ENCODE assay signal across 8 cellular contexts in the genomic region with DNA sequence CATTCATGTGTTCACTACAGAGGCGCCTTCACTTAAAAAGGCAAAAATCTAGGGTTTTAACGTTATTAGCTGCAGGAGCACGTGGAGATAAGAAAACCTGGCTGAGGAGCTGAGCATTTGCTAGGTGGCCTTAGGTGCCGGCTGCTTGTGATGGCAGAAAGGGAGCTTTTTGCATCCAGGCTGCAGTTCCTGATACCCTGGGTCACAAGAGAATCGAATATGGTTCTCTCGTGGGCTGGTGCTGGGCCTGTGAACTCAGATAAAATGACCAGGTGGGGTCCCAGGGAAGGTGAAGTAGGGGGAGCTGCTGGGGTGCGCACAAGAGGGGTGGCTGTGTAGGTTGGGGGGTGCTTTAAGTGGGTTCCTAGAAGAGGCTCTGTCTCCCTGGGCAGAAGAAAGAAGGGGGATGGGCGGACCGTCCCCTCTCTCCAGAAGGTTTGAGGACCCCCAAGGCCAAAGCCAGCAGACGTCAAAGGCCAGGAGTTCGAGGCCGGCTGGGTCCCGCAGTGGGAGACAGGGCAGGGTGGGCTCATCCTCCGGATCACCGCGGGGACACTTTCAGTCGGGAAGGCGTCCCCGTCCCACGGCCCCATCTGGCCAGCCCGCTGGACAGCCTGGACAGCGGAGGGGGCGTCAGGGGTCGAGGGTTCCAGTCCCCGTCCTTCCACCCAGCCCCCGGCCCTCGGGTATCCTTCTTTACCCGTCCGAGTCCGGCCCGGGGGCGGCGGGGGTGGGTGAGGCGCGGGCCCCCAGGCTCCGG. TPM values are rescaled to one million over a fixed set of nuclear protein-coding genes. Genes with fewer than 3 reads are reported as not detected.
A peak's percentile ranks its signal among the peaks of the same experiment; 100 is the strongest.
DNase-seq lines count a peak whose midpoint lies in the region; ATAC-seq, FAIRE-seq and TF ChIP-seq lines count a peak whose summit lies in the region.

No MANE protein-coding gene starts in this region.

- H3K36me3 ChIP-seq in adipocyte (ENCODE audit: control insufficient read depth, insufficient read depth, low read length, severe bottlenecking), result no peaks in the 10 kb centered on the region

- H3K36me3 Mint-ChIP-seq in immature natural killer cell, result no peaks in the 10 kb centered on the region
- peaks cover 3% of the 10 kb centered on the region for H3K36me3 Mint-ChIP-seq in stimulated activated naive CD8-positive, alpha-beta T cell treated with anti-CD3 and anti-CD28 coated beads, Interleukin-15, Interleukin-2, amounts not matched to agents 100 ng/mL and 50 ng/mL, for 24 hours (ENCODE audit: low read depth)

- H3K4me1 ChIP-seq in adipocyte (ENCODE audit: control insufficient read depth, insufficient read depth, low read length), result peaks cover 32% of the 10 kb centered on the region

- peak overlapping the region; percentile 54 to 85 (median 76) for H3K4me3 Mint-ChIP-seq in immature natural killer cell
- H3K4me3 Mint-ChIP-seq in stimulated activated naive CD8-positive, alpha-beta T cell treated with anti-CD3 and anti-CD28 coated beads, Interleukin-15, Interleukin-2, amounts not matched to agents 100 ng/mL and 50 ng/mL, for 24 hours, result peak overlapping the region; percentile 66

- DNase-seq in NCI-H146 (lab: John Stamatoyannopoulos, UW) (peak; percentile 19), NCI-H146 treated with DMSO at 0.1 percent for 48 hours (lab: John Stamatoyannopoulos, UW; ENCODE audit: unreplicated experiment) (no peak), adipocyte (ENCODE audit: low read depth) (no peak), immature natural killer cell (no peak), GM12891 (ENCODE audit: insufficient read length, low spot score) (no peak)

- H3K9ac ChIP-seq in adipocyte (ENCODE audit: low read length), result peak overlapping the region; percentile 75

- no peak for TF ChIP-seq POLR2A in GM12891 (IDR thresholded peaks at IDR 0.05; ENCODE audit: low read depth, low read length)

- peaks cover 28 to 38% (median 32%) of the 10 kb centered on the region in 3 donors for H3K27me3 Mint-ChIP-seq in immature natural killer cell (ENCODE audit: low read depth in 3 of 3)
- peaks cover 9% of the 10 kb centered on the region for H3K27me3 Mint-ChIP-seq in stimulated activated naive CD8-positive, alpha-beta T cell treated with anti-CD3 and anti-CD28 coated beads, Interleukin-15, Interleukin-2, amounts not matched to agents 100 ng/mL and 50 ng/mL, for 24 hours

- H3K9me3 ChIP-seq in adipocyte (ENCODE audit: control insufficient read depth, low read length), result no peaks in the 10 kb centered on the region

- H3K27me3 ChIP-seq in adipocyte (replicated peaks; ENCODE audit: control insufficient read depth, insufficient read depth, low read length), result no peaks in the 10 kb centered on the region

- no peaks in the 10 kb centered on the region for H3K9me3 Mint-ChIP-seq in immature natural killer cell
- H3K9me3 Mint-ChIP-seq in stimulated activated naive CD8-positive, alpha-beta T cell treated with anti-CD3 and anti-CD28 coated beads, Interleukin-15, Interleukin-2, amounts not matched to agents 100 ng/mL and 50 ng/mL, for 24 hours, result no peaks in the 10 kb centered on the region

- ATAC-seq in GM18861 (IDR thresholded peaks at IDR 0.05; ENCODE audit: unreplicated experiment) (no peak), HG03354 (IDR thresholded peaks at IDR 0.05; ENCODE audit: poor library complexity, severe bottlenecking, unreplicated experiment) (no peak)

- peaks cover 55 to 62% of the 10 kb centered on the region in 2 donors for H3K4me1 Mint-ChIP-seq in immature natural killer cell
- H3K4me1 Mint-ChIP-seq in stimulated activated naive CD8-positive, alpha-beta T cell treated with anti-CD3 and anti-CD28 coated beads, Interleukin-15, Interleukin-2, amounts not matched to agents 100 ng/mL and 50 ng/mL, for 24 hours (ENCODE audit: low read depth), result peaks cover 40% of the 10 kb centered on the region

- H3K4me3 ChIP-seq in adipocyte (ENCODE audit: low read length), result peak overlapping the region; percentile 75

- H3K27ac Mint-ChIP-seq in immature natural killer cell, result peak overlapping the region; percentile 89 to 99 (median 98)
- H3K27ac Mint-ChIP-seq in stimulated activated naive CD8-positive, alpha-beta T cell treated with anti-CD3 and anti-CD28 coated beads, Interleukin-15, Interleukin-2, amounts not matched to agents 100 ng/mL and 50 ng/mL, for 24 hours, result peak overlapping the region; percentile 71

- no peak for FAIRE-seq in GM12891 (lab: Jason Lieb, UNC)

TF ChIP-seq in GM12891, 5 proteins besides CTCF, POLR2A, EP300 and RAD21:
- TF ChIP-seq SPI1 (IDR thresholded peaks at IDR 0.05; ENCODE audit: low read depth, low read length) (no peak), POLR2AphosphoS5 (IDR thresholded peaks at IDR 0.05; ENCODE audit: low read depth, low read length) (no peak), POU2F2 (IDR thresholded peaks at IDR 0.05; ENCODE audit: low read depth, low read length) (no peak), TAF1 (IDR thresholded peaks at IDR 0.05; ENCODE audit: low read depth, low read length) (no peak), PAX5 (IDR thresholded peaks at IDR 0.05; ENCODE audit: insufficient read depth, low read length, severe bottlenecking) (no peak)

RNA-seq across cellular contexts. Expression of a gene that starts 0.7 kb away (rescaled TPM):
- 1 to 10 TPM in 1 of 3 donors, under 1 TPM in 1, not detected in 1; 0.53 to 1.7 TPM for polyA plus RNA-seq in immature natural killer cell
- polyA plus RNA-seq in GM12891 (2012; ENCODE audit: low read depth, missing spikeins), result 15.3 TPM
